Comparison of ENCODE assay signal across 16 cellular contexts in genomic region chr16:22926105-22926751, GRCh38.
DNase-seq lines count a peak whose midpoint lies in the region; ATAC-seq and TF ChIP-seq lines count a peak whose summit lies in the region.
"Had no signal": no experiment of that assay in that cellular context is flagged by ENCODE, and none has a peak within 500 bp of the region (broad histone marks: within the 10 kb centered on the region; RNA-seq: fewer than 3 reads in every experiment).

No MANE protein-coding gene starts in this region.

- H3K27ac ChIP-seq in left ventricle myocardium inferior (replicated peaks) (no peak overlapping the region), HEK293 (ENCODE audit: extremely low read depth, low read depth, low read length) (peak overlapping the region; percentile 4; the same call in 1 of the 2 replicates), heart right ventricle (no peak overlapping the region), psoas muscle (no peak overlapping the region)
- H3K27ac ChIP-seq: A549 had no signal

- POLR2A ChIA-PET in HEK293 (lab: Yijun Ruan, JAX), result no interaction called here

- H3K9me3 ChIP-seq in left ventricle myocardium inferior (replicated peaks) (no peaks in the 10 kb centered on the region), HEK293 (ENCODE audit: control insufficient read depth, insufficient read depth, low read depth, low read length) (no peaks in the 10 kb centered on the region), heart right ventricle (no peaks in the 10 kb centered on the region), psoas muscle (no peaks in the 10 kb centered on the region)

- peaks cover 33% of the 10 kb centered on the region for H3K27me3 ChIP-seq in left ventricle myocardium inferior (ENCODE audit: low read depth)
- H3K27me3 ChIP-seq in heart right ventricle, result peaks cover 0 to 11% (median 0%) of the 10 kb centered on the region in 7 donors
- no peaks in the 10 kb centered on the region for H3K27me3 ChIP-seq in psoas muscle (ENCODE audit: insufficient read depth in 3 of 3, low read length in 2 of 3)

- CTCF ChIA-PET in HEK293 (lab: Yijun Ruan, JAX), result interaction anchor here (0.6 to 1.2 kb wide), 2 partner anchors 27 to 1170 kb away, joined by 3 to 8 read pairs; no protein-coding TSS in a partner anchor

- H3K36me3 ChIP-seq in left ventricle myocardium inferior (no peaks in the 10 kb centered on the region), HEK293 (ENCODE audit: control insufficient read depth in 2 of 2, insufficient read depth in 1 of 2, low read length in 2 of 2) (no peaks in the 10 kb centered on the region), heart right ventricle (no peaks in the 10 kb centered on the region), psoas muscle (ENCODE audit: insufficient read depth in 1 of 2, low read depth in 1 of 2) (no peaks in the 10 kb centered on the region)

- 56 to 60% methylated on average over 10 of the region's 10 CpGs for WGBS in heart right ventricle, 2 donors
- 41 to 66% (median 51%) methylated on average over 10 of the region's 10 CpGs for WGBS in psoas muscle, 3 donors
- 67 to 69% methylated on average over 10 of the region's 10 CpGs for WGBS in lower leg skin, 2 donors

- intact Hi-C loops in Right ventricle myocardium superior (cut with DNase I) (no loop called here), left ventricle myocardium inferior (cut with micrococcal nuclease) (no loop called here), heart right ventricle (cut with DNase I) (no loop called here), psoas muscle (cut with DNase I) (no loop called here), lower leg skin (cut with DNase I; ENCODE audit: low total_unique reads) (no loop called here)

- TF ChIP-seq CTCF in left ventricle myocardium inferior (IDR thresholded peaks at IDR 0.05; ENCODE audit: borderline replicate concordance) (no peak), HEK293 (tag by site-specific recombination; IDR thresholded peaks at IDR 0.05) (no peak), heart right ventricle (IDR thresholded peaks at IDR 0.05) (no peak), psoas muscle (IDR thresholded peaks at IDR 0.05) (no peak), lower leg skin (IDR thresholded peaks at IDR 0.05) (no peak)

- TF ChIP-seq POLR2A in lower leg skin (IDR thresholded peaks at IDR 0.05), result no peak

- ATAC-seq in Right ventricle myocardium superior (ENCODE audit: poor library complexity) (peak; percentile 74), heart right ventricle (peak in 6 of 8 donors; percentile 42 to 88 (median 72)), psoas muscle (peak; percentile 53 to 78 (median 70)), HG03025 (IDR thresholded peaks at IDR 0.05; ENCODE audit: low FRiP score, unreplicated experiment) (no peak)
- ATAC-seq: A549; CD8-positive, alpha-beta T cell had no signal

- H3K4me3 ChIP-seq in left ventricle myocardium inferior (no peak overlapping the region), HEK293 (ENCODE audit: low read depth, low read length) (no peak overlapping the region), heart right ventricle (no peak overlapping the region), psoas muscle (no peak overlapping the region), lower leg skin (ENCODE audit: low read depth, poor library complexity, severe bottlenecking) (no peak overlapping the region)
- H3K4me3 ChIP-seq: A549 had no signal

- H3K4me1 ChIP-seq in left ventricle myocardium inferior (no peaks in the 10 kb centered on the region), HEK293 (ENCODE audit: control insufficient read depth, insufficient read depth, low read length) (peaks cover 23% of the 10 kb centered on the region), heart right ventricle (peaks cover 0 to 3% (median 0%) of the 10 kb centered on the region in 9 donors), psoas muscle (no peaks in the 10 kb centered on the region)
- H3K4me1 ChIP-seq: A549 had no signal

- DNase-seq in Right ventricle myocardium superior (no peak), left ventricle myocardium inferior (no peak), heart right ventricle (peak in 1 of 2 donors; percentile 15), psoas muscle (no peak), hippocampal formation (lab: John Stamatoyannopoulos, UW) (no peak), lower leg skin (ENCODE audit: low spot score in 2 of 2) (no peak)
- DNase-seq: CD8-positive, alpha-beta T cell; COR-L47; DMS153; DMS79 treated with DMSO at 0.1 percent for 48 hours; EL; GOT3; H9 had no signal

TF ChIP-seq in HEK293, 187 proteins besides CTCF, POLR2A, EP300 and RAD21:
- TF ChIP-seq ZXDB (tag by site-specific recombination; IDR thresholded peaks at IDR 0.05) (no peak), REST (tag by site-specific recombination; IDR thresholded peaks at IDR 0.05) (no peak), TRIM28 (IDR thresholded peaks at IDR 0.05; ENCODE audit: borderline replicate concordance, low read length) (no peak), ZNF416 (tag by site-specific recombination; IDR thresholded peaks at IDR 0.05) (no peak), ZNF404 (tag by site-specific recombination; IDR thresholded peaks at IDR 0.05) (no peak), ZNF768 (tag by site-specific recombination; IDR thresholded peaks at IDR 0.05) (no peak), GLIS2 (tag by site-specific recombination; IDR thresholded peaks at IDR 0.05) (no peak), ZNF843 (tag by site-specific recombination; IDR thresholded peaks at IDR 0.05) (no peak)
